Comparison of ENCODE assay signal across 15 cellular contexts in the genomic region with DNA sequence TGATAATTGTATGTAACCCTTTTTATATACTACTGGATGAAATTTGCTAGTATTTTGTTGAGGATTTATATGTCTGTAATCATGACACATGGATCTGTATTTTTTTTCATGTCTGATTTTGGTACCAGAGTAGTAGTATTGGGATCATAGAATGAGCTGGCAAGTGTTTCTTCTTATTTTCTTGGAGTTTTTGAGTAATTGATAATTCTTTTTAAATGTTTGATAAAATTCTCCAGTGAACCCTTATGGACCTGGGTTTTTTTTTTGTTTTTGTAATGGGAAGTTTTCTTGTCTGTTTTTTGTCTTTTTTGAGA. TPM values are rescaled to one million over a fixed set of nuclear protein-coding genes. Genes with fewer than 3 reads are reported as not detected.
A peak's percentile ranks its signal among the peaks of the same experiment; 100 is the strongest.
DNase-seq lines count a peak whose midpoint lies in the region; ATAC-seq lines count a peak whose summit lies in the region.
"Had no signal": no experiment of that assay in that cellular context is flagged by ENCODE, and none has a peak within 500 bp of the region (broad histone marks: within the 10 kb centered on the region; RNA-seq: fewer than 3 reads in every experiment).

No MANE protein-coding gene starts in this region.

- H3K4me1 ChIP-seq in ACC112 (ENCODE audit: control insufficient read depth, insufficient read depth, low read length, unreplicated experiment) = peaks cover 5% of the 10 kb centered on the region
- H3K4me1 ChIP-seq: body of pancreas, prostate gland, suprapubic skin had no signal

- intact Hi-C loops in activated T-helper 1 cell treated with anti-CD3 and anti-CD28 coated beads, Interleukin-12 subunit alpha, Interleukin-12 subunit beta, Interleukin-2, Interleukin-4 antibody, amounts not matched to agents 30 ng/mL and 10 ng/mL and 1 ng/mL, durations not matched to agents 14 hours and 24 hours and 36 hours (cut with micrococcal nuclease) = loop anchor here (1.0 to 2.0 kb wide), 3 partner anchors 28 to 62 kb away; a partner anchor contains a TSS

- peaks cover 63% of the 10 kb centered on the region for H3K36me3 Mint-ChIP-seq in activated T-helper 1 cell treated with anti-CD3 and anti-CD28 coated beads, Interleukin-12 subunit alpha, Interleukin-12 subunit beta, Interleukin-2, Interleukin-4 antibody, amounts not matched to agents 30 ng/mL and 10 ng/mL and 1 ng/mL, durations not matched to agents 14 hours and 24 hours and 36 hours (ENCODE audit: low read depth)

- H3K4me3 Mint-ChIP-seq in activated T-helper 1 cell treated with anti-CD3 and anti-CD28 coated beads, Interleukin-12 subunit alpha, Interleukin-12 subunit beta, Interleukin-2, Interleukin-4 antibody, amounts not matched to agents 30 ng/mL and 10 ng/mL and 1 ng/mL, durations not matched to agents 14 hours and 24 hours and 36 hours = peak overlapping the region; percentile 86

- peak overlapping the region; percentile 50 for H3K4me3 ChIP-seq in ACC112 (ENCODE audit: low read depth, low read length)
- H3K4me3 ChIP-seq: body of pancreas, prostate gland, suprapubic skin had no signal

- peak overlapping the region; percentile 91 for H3K27ac Mint-ChIP-seq in activated T-helper 1 cell treated with anti-CD3 and anti-CD28 coated beads, Interleukin-12 subunit alpha, Interleukin-12 subunit beta, Interleukin-2, Interleukin-4 antibody, amounts not matched to agents 30 ng/mL and 10 ng/mL and 1 ng/mL, durations not matched to agents 14 hours and 24 hours and 36 hours

- ATAC-seq in GM18858 (IDR thresholded peaks at IDR 0.05; ENCODE audit: unreplicated experiment) = peak; percentile 10
- peak; percentile 22 for ATAC-seq in HG03097 (IDR thresholded peaks at IDR 0.05; ENCODE audit: low FRiP score, unreplicated experiment)
- no peak for ATAC-seq in HG02623 (IDR thresholded peaks at IDR 0.05; ENCODE audit: unreplicated experiment)
- ATAC-seq: body of pancreas had no signal

- peak overlapping the region; percentile 18; the same call in 1 of the 2 replicates for H3K27ac ChIP-seq in ACC112 (ENCODE audit: low read depth, low read length)
- H3K27ac ChIP-seq: body of pancreas, C4-2B, prostate gland, suprapubic skin had no signal

- H3K79me2 ChIP-seq in ACC112 (ENCODE audit: control insufficient read depth, insufficient read depth, low read length, unreplicated experiment) = no peaks in the 10 kb centered on the region

- H3K27me3 Mint-ChIP-seq in activated T-helper 1 cell treated with anti-CD3 and anti-CD28 coated beads, Interleukin-12 subunit alpha, Interleukin-12 subunit beta, Interleukin-2, Interleukin-4 antibody, amounts not matched to agents 30 ng/mL and 10 ng/mL and 1 ng/mL, durations not matched to agents 14 hours and 24 hours and 36 hours (ENCODE audit: insufficient read depth) = no peaks in the 10 kb centered on the region

- peak overlapping the region; percentile 25 for H2AFZ ChIP-seq in ACC112 (ENCODE audit: low read length, unreplicated experiment)

- peaks cover 37% of the 10 kb centered on the region for H3K36me3 ChIP-seq in ACC112 (ENCODE audit: insufficient read depth, low read length)
- H3K36me3 ChIP-seq: prostate gland had no signal

- DNase-seq in activated T-helper 1 cell treated with anti-CD3 and anti-CD28 coated beads, Interleukin-12 subunit alpha, Interleukin-12 subunit beta, Interleukin-2, Interleukin-4 antibody, amounts not matched to agents 30 ng/mL and 10 ng/mL and 1 ng/mL, durations not matched to agents 14 hours and 24 hours and 36 hours (ENCODE audit: low spot score) = no peak
- DNase-seq in HuH-7.5 (ENCODE audit: low spot score) = no peak
- no peak for DNase-seq in anterior cingulate cortex (lab: John Stamatoyannopoulos, UW)
- no peak for DNase-seq in midbrain (lab: John Stamatoyannopoulos, UW)
- DNase-seq: activated CD4-positive, alpha-beta T cell treated with anti-CD3 and anti-CD28 coated beads, Interleukin-2, amount 50 U/mL, for 4 hours; body of pancreas; SHP77; stimulated activated CD4-positive, alpha-beta T cell treated with anti-CD3 and anti-CD28 coated beads, Interleukin-2, amount 100 ng/mL, for 48 hours had no signal

- peaks cover 24% of the 10 kb centered on the region for H3K9me3 Mint-ChIP-seq in activated T-helper 1 cell treated with anti-CD3 and anti-CD28 coated beads, Interleukin-12 subunit alpha, Interleukin-12 subunit beta, Interleukin-2, Interleukin-4 antibody, amounts not matched to agents 30 ng/mL and 10 ng/mL and 1 ng/mL, durations not matched to agents 14 hours and 24 hours and 36 hours

- H3K27me3 ChIP-seq in ACC112 (ENCODE audit: insufficient read depth, low read length) = no peaks in the 10 kb centered on the region
- H3K27me3 ChIP-seq: body of pancreas, suprapubic skin had no signal

- peaks cover 25% of the 10 kb centered on the region for H3K4me1 Mint-ChIP-seq in activated T-helper 1 cell treated with anti-CD3 and anti-CD28 coated beads, Interleukin-12 subunit alpha, Interleukin-12 subunit beta, Interleukin-2, Interleukin-4 antibody, amounts not matched to agents 30 ng/mL and 10 ng/mL and 1 ng/mL, durations not matched to agents 14 hours and 24 hours and 36 hours (ENCODE audit: low read depth)

RNA-seq across cellular contexts. Expression of a gene that starts 28.4 kb away (rescaled TPM):
- total RNA-seq in activated T-helper 1 cell treated with anti-CD3 and anti-CD28 coated beads, Interleukin-12 subunit alpha, Interleukin-12 subunit beta, Interleukin-2, Interleukin-4 antibody, amounts not matched to agents 30 ng/mL and 10 ng/mL and 1 ng/mL, durations not matched to agents 14 hours and 24 hours and 36 hours = 15.5 and 17.2 TPM in 2 replicates

RNA-seq across cellular contexts. Expression of a gene that starts 55.2 kb away (rescaled TPM):
- 29.3 and 30.3 TPM in 2 replicates for total RNA-seq in activated T-helper 1 cell treated with anti-CD3 and anti-CD28 coated beads, Interleukin-12 subunit alpha, Interleukin-12 subunit beta, Interleukin-2, Interleukin-4 antibody, amounts not matched to agents 30 ng/mL and 10 ng/mL and 1 ng/mL, durations not matched to agents 14 hours and 24 hours and 36 hours
